Comparison of ENCODE assay signal across 30 cellular contexts in the genomic region with DNA sequence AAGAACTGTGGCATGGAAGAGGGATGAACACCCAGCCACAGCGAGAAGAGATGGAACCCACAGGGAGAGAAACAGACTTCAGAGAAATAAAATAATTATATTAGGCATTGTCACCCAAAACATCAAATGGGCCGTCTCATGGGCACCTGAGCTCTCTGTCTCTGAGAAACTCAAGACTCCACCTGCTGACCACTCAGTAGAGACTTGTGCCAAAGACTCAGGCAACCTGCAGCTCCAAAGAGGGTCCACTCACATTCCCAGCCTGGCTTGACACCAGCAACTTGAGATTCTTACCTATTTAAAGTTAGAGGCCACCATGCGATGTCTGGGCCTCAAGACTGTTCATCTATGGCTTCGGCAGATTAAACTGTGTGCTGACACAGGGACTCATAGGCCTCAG. TPM values are rescaled to one million over a fixed set of nuclear protein-coding genes. Genes with fewer than 3 reads are reported as not detected.
A peak's percentile ranks its signal among the peaks of the same experiment; 100 is the strongest.
DNase-seq lines count a peak whose midpoint lies in the region; TF ChIP-seq lines count a peak whose summit lies in the region.
"Had no signal": no experiment of that assay in that cellular context is flagged by ENCODE, and none has a peak within 500 bp of the region (broad histone marks: within the 10 kb centered on the region; RNA-seq: fewer than 3 reads in every experiment).

No MANE protein-coding gene starts in this region.

- H3K27ac ChIP-seq in WERI-Rb-1 (no peak overlapping the region), substantia nigra (ENCODE audit: low read depth, low read length, poor library complexity, severe bottlenecking) (no peak overlapping the region)
- H3K27ac ChIP-seq: BLaER1, esophagus squamous epithelium, heart right ventricle, lower lobe of right lung, upper lobe of right lung had no signal

- H3K36me3 Mint-ChIP-seq in activated naive CD4-positive, alpha-beta T cell treated with anti-CD3 and anti-CD28 coated beads for 36 hours (ENCODE audit: low read depth) = no peaks in the 10 kb centered on the region
- H3K36me3 Mint-ChIP-seq: naive thymus-derived CD8-positive, alpha-beta T cell had no signal

- no peaks in the 10 kb centered on the region for H3F3A ChIP-seq in Loucy (ENCODE audit: low read depth)

- H3K9me3 Mint-ChIP-seq in activated naive CD4-positive, alpha-beta T cell treated with anti-CD3 and anti-CD28 coated beads for 36 hours = no peaks in the 10 kb centered on the region
- H3K9me3 Mint-ChIP-seq: activated T-helper 1 cell treated with anti-CD3 and anti-CD28 coated beads, Interleukin-12 subunit alpha, Interleukin-12 subunit beta, Interleukin-2, Interleukin-4 antibody, amounts not matched to agents 30 ng/mL and 10 ng/mL and 1 ng/mL, durations not matched to agents 14 hours and 24 hours and 36 hours; naive thymus-derived CD8-positive, alpha-beta T cell had no signal

- H3K4me3 Mint-ChIP-seq in activated naive CD4-positive, alpha-beta T cell treated with anti-CD3 and anti-CD28 coated beads for 36 hours = no peak overlapping the region
- H3K4me3 Mint-ChIP-seq: activated T-helper 1 cell treated with anti-CD3 and anti-CD28 coated beads, Interleukin-12 subunit alpha, Interleukin-12 subunit beta, Interleukin-2, Interleukin-4 antibody, amounts not matched to agents 30 ng/mL and 10 ng/mL and 1 ng/mL, durations not matched to agents 14 hours and 24 hours and 36 hours; brain; naive thymus-derived CD8-positive, alpha-beta T cell; T-helper 17 cell had no signal

- intact Hi-C loops in activated naive CD4-positive, alpha-beta T cell treated with anti-CD3 and anti-CD28 coated beads for 36 hours (cut with micrococcal nuclease) = no loop called here

- peak; percentile 18; the same call in 1 of the 3 replicates for TF ChIP-seq CTCF in GM12872 (IDR thresholded peaks at IDR 0.05; ENCODE audit: insufficient read depth, low read depth, low read length)
- TF ChIP-seq CTCF in Loucy (conservative IDR thresholded peaks at IDR 0.05; ENCODE audit: low read length) = peak; percentile 40
- TF ChIP-seq CTCF in WERI-Rb-1 (IDR thresholded peaks at IDR 0.05; ENCODE audit: low read depth, low read length) = peak; percentile 32; the same call in 1 of the 2 replicates

- no peaks in the 10 kb centered on the region for H3K4me1 Mint-ChIP-seq in activated naive CD4-positive, alpha-beta T cell treated with anti-CD3 and anti-CD28 coated beads for 36 hours (ENCODE audit: low read depth)
- H3K4me1 Mint-ChIP-seq: naive thymus-derived CD8-positive, alpha-beta T cell had no signal

- no peaks in the 10 kb centered on the region for H3K9me2 ChIP-seq in Loucy (replicated peaks; ENCODE audit: low read depth, low read length)

- H3K27me3 Mint-ChIP-seq in activated naive CD4-positive, alpha-beta T cell treated with anti-CD3 and anti-CD28 coated beads for 36 hours (ENCODE audit: low read depth) = peaks cover 13% of the 10 kb centered on the region
- H3K27me3 Mint-ChIP-seq: brain had no signal

- no peak overlapping the region for H3K27ac Mint-ChIP-seq in activated naive CD4-positive, alpha-beta T cell treated with anti-CD3 and anti-CD28 coated beads for 36 hours
- H3K27ac Mint-ChIP-seq: activated T-helper 1 cell treated with anti-CD3 and anti-CD28 coated beads, Interleukin-12 subunit alpha, Interleukin-12 subunit beta, Interleukin-2, Interleukin-4 antibody, amounts not matched to agents 30 ng/mL and 10 ng/mL and 1 ng/mL, durations not matched to agents 14 hours and 24 hours and 36 hours; naive thymus-derived CD8-positive, alpha-beta T cell; T-helper 17 cell had no signal

- H3K79me2 ChIP-seq in Loucy (ENCODE audit: insufficient read depth, low read length) = no peaks in the 10 kb centered on the region

- no peak overlapping the region for H3K9ac ChIP-seq in Loucy (ENCODE audit: low read depth, low read length, poor library complexity, severe bottlenecking)
- H3K9ac ChIP-seq: BLaER1 had no signal

- H3K4me3 ChIP-seq in Loucy (ENCODE audit: low read length, poor library complexity, severe bottlenecking) (no peak overlapping the region), WERI-Rb-1 (ENCODE audit: low read depth, low read length) (no peak overlapping the region)
- H3K4me3 ChIP-seq: BLaER1, esophagus squamous epithelium, heart right ventricle, lower lobe of right lung, upper lobe of right lung had no signal

- H4K20me1 ChIP-seq in Loucy (ENCODE audit: insufficient read depth, low read length, poor library complexity, severe bottlenecking) = no peaks in the 10 kb centered on the region
- H4K20me1 ChIP-seq: BLaER1 had no signal

- H3K36me3 ChIP-seq in Loucy (ENCODE audit: insufficient read depth, low read length) = no peaks in the 10 kb centered on the region
- H3K36me3 ChIP-seq in WERI-Rb-1 = no peaks in the 10 kb centered on the region
- H3K36me3 ChIP-seq: BLaER1, esophagus squamous epithelium, heart right ventricle, lower lobe of right lung, upper lobe of right lung had no signal

- no peak overlapping the region for H2AFZ ChIP-seq in Loucy (ENCODE audit: low read length)

- DNase-seq in WERI-Rb-1 (no peak), iPS-NIHi7 (ENCODE audit: extremely low spot score) (peak; percentile 46), NCI-H526 (lab: John Stamatoyannopoulos, UW) (no peak), substantia nigra (lab: John Stamatoyannopoulos, UW) (no peak), NCI-H446 treated with DMSO at 0.1 percent for 48 hours (lab: John Stamatoyannopoulos, UW) (no peak)
- no peak for DNase-seq in activated naive CD4-positive, alpha-beta T cell treated with anti-CD3 and anti-CD28 coated beads for 36 hours
- DNase-seq: activated CD4-positive, alpha-beta T cell treated with anti-CD3 and anti-CD28 coated beads, Interleukin-2, amount 50 U/mL, for 48 hours; activated CD4-positive, CD25-positive, alpha-beta regulatory T cell treated with anti-CD3 and anti-CD28 coated beads, Interleukin-2, amount 50 U/mL, for 72 hours; activated naive CD4-positive, alpha-beta T cell treated with anti-CD3 and anti-CD28 coated beads, Interleukin-2, amount 50 U/mL, for 16 hours; amniotic stem cell; cerebellar nuclear complex; DMS153; esophagus squamous epithelium; heart right ventricle; lower lobe of right lung; MV-4-11; naive thymus-derived CD8-positive, alpha-beta T cell; NCI-H1436; NCI-H446; SHP77; stimulated activated naive CD4-positive, alpha-beta T cell; T-helper 17 cell; upper lobe of right lung had no signal

- no peak overlapping the region for H3K4me2 ChIP-seq in Loucy (ENCODE audit: low read depth, low read length, poor library complexity, severe bottlenecking)
- H3K4me2 ChIP-seq: BLaER1 had no signal

- CTCF ChIA-PET in activated naive CD4-positive, alpha-beta T cell treated with anti-CD3 and anti-CD28 coated beads for 36 hours (lab: Charles Lee) = no interaction called here

- no peaks in the 10 kb centered on the region for H3K9me3 ChIP-seq in Loucy (ENCODE audit: insufficient read depth, low read depth, low read length)
- no peaks in the 10 kb centered on the region for H3K9me3 ChIP-seq in WERI-Rb-1 (ENCODE audit: severe bottlenecking)
- H3K9me3 ChIP-seq: BLaER1, esophagus squamous epithelium, heart right ventricle, lower lobe of right lung, upper lobe of right lung had no signal

- H3K4me1 ChIP-seq in Loucy (ENCODE audit: insufficient read depth, low read length, poor library complexity, severe bottlenecking) = no peaks in the 10 kb centered on the region
- H3K4me1 ChIP-seq: esophagus squamous epithelium, lower lobe of right lung, upper lobe of right lung had no signal

- H3K27me3 ChIP-seq in Loucy (ENCODE audit: insufficient read depth, low read length, poor library complexity, severe bottlenecking) = no peaks in the 10 kb centered on the region
- H3K27me3 ChIP-seq in WERI-Rb-1 (ENCODE audit: insufficient read depth, low read depth, severe bottlenecking) = no peaks in the 10 kb centered on the region
- H3K27me3 ChIP-seq: BLaER1, upper lobe of right lung had no signal

RNA-seq across cellular contexts. Expression of gene SEMA5B, which starts 12.0 kb away (rescaled TPM):
- not detected for total RNA-seq in activated naive CD4-positive, alpha-beta T cell treated with anti-CD3 and anti-CD28 coated beads for 36 hours
- total RNA-seq: activated T-helper 1 cell treated with anti-CD3 and anti-CD28 coated beads, Interleukin-12 subunit alpha, Interleukin-12 subunit beta, Interleukin-2, Interleukin-4 antibody, amounts not matched to agents 30 ng/mL and 10 ng/mL and 1 ng/mL, durations not matched to agents 14 hours and 24 hours and 36 hours; mononuclear cell; pulmonary artery endothelial cell; T-helper 17 cell had no signal

RNA-seq across cellular contexts. Expression of gene PDIA5, which starts 51.2 kb away (rescaled TPM):
- total RNA-seq in activated naive CD4-positive, alpha-beta T cell treated with anti-CD3 and anti-CD28 coated beads for 36 hours = 10 to 100 TPM; 20.7 to 21.2 TPM
